ENCODE assay signal across 8 cellular contexts in the genomic region with DNA sequence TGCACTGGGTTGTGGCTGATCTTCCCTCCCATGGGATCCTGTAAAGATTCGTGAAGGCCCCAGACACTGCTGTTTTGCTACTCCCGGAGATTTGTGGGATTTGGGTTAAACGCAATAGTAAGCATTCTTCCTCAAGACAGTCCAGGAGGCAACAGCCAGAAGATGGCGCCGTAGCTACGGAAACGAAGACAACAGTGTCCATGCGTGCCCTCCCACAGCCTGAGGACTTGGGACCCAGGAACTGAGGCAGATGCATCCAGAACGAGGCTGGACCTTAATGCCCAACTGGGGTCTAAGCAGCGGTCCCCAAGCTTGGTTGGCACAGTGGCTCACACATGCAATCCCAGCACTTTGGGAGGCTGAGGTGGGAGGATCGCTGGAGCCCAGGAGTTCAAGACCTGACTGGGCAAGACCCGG. TPM values are rescaled to one million over a fixed set of nuclear protein-coding genes. Genes with fewer than 3 reads are reported as not detected.
DNase-seq lines count a peak whose midpoint lies in the region; ATAC-seq and TF ChIP-seq lines count a peak whose summit lies in the region.

No MANE protein-coding gene starts in this region.

- no peak overlapping the region for H3K27ac ChIP-seq in thyroid gland

- no peak overlapping the region for H3K4me3 Mint-ChIP-seq in activated T-cell treated with anti-CD3 and anti-CD28 coated beads, Interleukin-2, amount 50 U/mL, for 72 hours

- TF ChIP-seq CTCF in cardiac fibroblast (IDR thresholded peaks at IDR 0.05; ENCODE audit: low read depth, low read length) = peak; percentile 57
- peak in 3 of 6 experiments; percentile 20 to 41 (median 34) for TF ChIP-seq CTCF in thyroid gland (IDR thresholded peaks at IDR 0.05)

- H3K36me3 Mint-ChIP-seq in activated T-cell treated with anti-CD3 and anti-CD28 coated beads, Interleukin-2, amount 50 U/mL, for 72 hours (ENCODE audit: insufficient read depth in 2 of 2) = no peaks in the 10 kb centered on the region

- peaks cover 20% of the 10 kb centered on the region for H3K27me3 Mint-ChIP-seq in activated T-cell treated with anti-CD3 and anti-CD28 coated beads, Interleukin-2, amount 50 U/mL, for 72 hours (ENCODE audit: low read depth)

- H3K27me3 ChIP-seq in thyroid gland = no peaks in the 10 kb centered on the region

- no peaks in the 10 kb centered on the region for H3K9me3 Mint-ChIP-seq in activated T-cell treated with anti-CD3 and anti-CD28 coated beads, Interleukin-2, amount 50 U/mL, for 72 hours

- no peaks in the 10 kb centered on the region for H3K9me3 ChIP-seq in thyroid gland

- H3K27ac Mint-ChIP-seq in activated T-cell treated with anti-CD3 and anti-CD28 coated beads, Interleukin-2, amount 50 U/mL, for 72 hours = no peak overlapping the region

- 19 to 22% methylated on average over 12 of the region's 12 CpGs for WGBS in thyroid gland, 2 donors

- TF ChIP-seq POLR2A in thyroid gland (IDR thresholded peaks at IDR 0.05) = no peak

- H3K4me3 ChIP-seq in cardiac fibroblast (replicated peaks in 1 of 2; ENCODE audit: low read depth in 2 of 2, low read length in 2 of 2) = no peak overlapping the region
- H3K4me3 ChIP-seq in thyroid gland (replicated peaks in 1 of 3) = no peak overlapping the region

- intact Hi-C loops in thyroid gland (cut with DNase I) = no loop called here

- ATAC-seq in activated T-cell treated with anti-CD3 and anti-CD28 coated beads, Interleukin-2, amount 50 U/mL, for 72 hours (replicated peaks in 1 of 2) = no peak
- no peak for ATAC-seq in GM18520 (IDR thresholded peaks at IDR 0.05; ENCODE audit: unreplicated experiment)
- no peak for ATAC-seq in HG03442 (IDR thresholded peaks at IDR 0.05; ENCODE audit: unreplicated experiment)

- DNase-seq in activated T-cell treated with anti-CD3 and anti-CD28 coated beads, Interleukin-2, amount 50 U/mL, for 72 hours = peak; percentile 12 to 25
- DNase-seq in activated T-cell treated with anti-CD3 and anti-CD28 coated beads for 4 hours (no peak), NCI-H2227 treated with DMSO at 0.1 percent for 48 hours (lab: John Stamatoyannopoulos, UW) (peak; percentile 85), cardiac fibroblast (ENCODE audit: low read depth in 2 of 2) (peak; percentile 86 to 87), kidney glomerular epithelial cell (lab: John Stamatoyannopoulos, UW) (peak; percentile 14), thyroid gland (peak; percentile 40 to 45)

- H3K4me1 ChIP-seq in thyroid gland = no peaks in the 10 kb centered on the region

- H3K4me1 Mint-ChIP-seq in activated T-cell treated with anti-CD3 and anti-CD28 coated beads, Interleukin-2, amount 50 U/mL, for 72 hours (ENCODE audit: low read depth) = no peaks in the 10 kb centered on the region

- no peaks in the 10 kb centered on the region for H3K36me3 ChIP-seq in thyroid gland

RNA-seq across cellular contexts. Expression of a gene that starts 57.6 kb away (rescaled TPM):
- total RNA-seq in activated T-cell treated with anti-CD3 and anti-CD28 coated beads, Interleukin-2, amount 50 U/mL, for 72 hours = 10 to 100 TPM; 22.3 to 26.2 TPM
- total RNA-seq in thyroid gland = 10 to 100 TPM; 28.6 to 46.9 (median 38.0) TPM
